Comparison of ENCODE assay signal across 8 cellular contexts in the genomic region with DNA sequence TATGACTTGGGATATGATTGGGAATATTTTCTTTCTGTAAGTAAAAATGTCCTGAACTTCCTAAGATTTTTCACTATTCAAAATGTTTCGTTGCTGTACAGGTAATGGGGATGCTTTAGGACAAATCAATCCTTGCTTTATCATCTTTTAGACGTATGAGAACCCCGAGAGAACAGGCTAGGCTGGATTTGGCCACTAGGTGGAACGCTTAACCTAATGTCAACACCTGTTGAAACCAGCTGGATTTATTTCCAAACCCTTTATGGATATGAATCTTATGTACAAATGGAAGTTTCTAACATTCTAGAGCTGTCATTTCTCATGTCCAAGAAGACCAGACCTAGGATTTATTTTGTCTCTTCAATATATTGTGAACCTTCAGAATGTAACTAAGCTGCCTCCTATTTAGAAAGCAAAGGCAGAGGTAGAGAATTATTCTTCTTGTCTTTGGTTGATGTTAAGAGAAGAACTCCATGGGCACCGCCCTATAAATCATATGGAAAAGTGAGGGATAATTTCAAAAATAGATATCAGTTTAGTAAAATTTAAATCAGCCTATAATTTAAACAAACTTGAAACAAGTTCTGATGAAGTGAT.
DNase-seq lines count a peak whose midpoint lies in the region; ATAC-seq and TF ChIP-seq lines count a peak whose summit lies in the region.

No MANE protein-coding gene starts in this region.

- H3K4me1 Mint-ChIP-seq in brain, result no peaks in the 10 kb centered on the region

- peaks cover 4% of the 10 kb centered on the region for H3K36me3 Mint-ChIP-seq in brain

- peaks cover 32% of the 10 kb centered on the region for H3K27me3 Mint-ChIP-seq in brain

- H3K27ac Mint-ChIP-seq in brain, result no peak overlapping the region

- no peak for TF ChIP-seq POLR2A in GM18505 (IDR thresholded peaks at IDR 0.05; ENCODE audit: borderline replicate concordance, extremely low read depth, insufficient read depth, insufficient read length)

- peaks cover 7 to 14% (median 10%) of the 10 kb centered on the region in 5 experiments for H3K9me3 Mint-ChIP-seq in brain

- DNase-seq in AG20443 (ENCODE audit: low spot score), result peak; percentile 62
- DNase-seq in NCI-H2171 (lab: John Stamatoyannopoulos, UW), result peak; percentile 58
- peak; percentile 49 for DNase-seq in medulla oblongata (ENCODE audit: extremely low spot score)

- ATAC-seq in GM18505 (IDR thresholded peaks at IDR 0.05; ENCODE audit: unreplicated experiment) (peak; percentile 85), HG03060 (IDR thresholded peaks at IDR 0.05; ENCODE audit: low read depth, unreplicated experiment) (peak; percentile 55), HG03442 (IDR thresholded peaks at IDR 0.05; ENCODE audit: unreplicated experiment) (no peak), HG03521 (IDR thresholded peaks at IDR 0.05; ENCODE audit: unreplicated experiment) (no peak)

- H3K4me3 Mint-ChIP-seq in brain, result no peak overlapping the region

- TF ChIP-seq CTCF in brain (conservative IDR thresholded peaks at IDR 0.05), result peak; percentile 65 to 76

Comparison
In these comparisons a context has a peak if more than half of its experiments do, and no peak if none do; other contexts are left out.
1. ATAC-seq: peak in GM18505 (single experiment) and HG03060 (single experiment); none in HG03442 (single experiment) and HG03521 (single experiment).
2. Peak in every context shown above with its lines, with median percentiles within 50 percentile points of each other: DNase-seq.